In genomic region chr7:105941596-105941995, GRCh38 we compare ENCODE assay signal across 32 cellular contexts. TPM values are rescaled to one million over a fixed set of nuclear protein-coding genes. Genes with fewer than 3 reads are reported as not detected.
"Had no signal": no experiment of that assay in that cellular context is flagged by ENCODE, and none has a peak within 500 bp of the region (broad histone marks: within the 10 kb centered on the region; RNA-seq: fewer than 3 reads in every experiment).

No MANE protein-coding gene starts in this region.

- H3K4me2 ChIP-seq: smooth muscle cell had no signal

- H2AFZ ChIP-seq: parathyroid adenoma had no signal

- H3K79me2 ChIP-seq: parathyroid adenoma had no signal

- H3K4me1 Mint-ChIP-seq: stimulated activated memory B cell treated with anti-CD40 and anti-IgM and Interleukin-4, amounts not matched to agents 10 μg/mL and 1 μg/mL and 100 μg/mL, for 72 hours; stimulated activated naive CD8-positive, alpha-beta T cell treated with anti-CD3 and anti-CD28 coated beads, Interleukin-15, amount 100 ng/mL, for 72 hours had no signal

- H3K36me3 ChIP-seq: ovary, spleen, suprapubic skin, tibial artery, transverse colon, upper lobe of right lung, uterus had no signal

- H3K9ac ChIP-seq: parathyroid adenoma had no signal

- H3K36me3 Mint-ChIP-seq: natural killer cell treated with Interleukin-12 subunit alpha and Interleukin-12 subunit beta and Interleukin-15 and Interleukin-18, amount 100 ng/mL, for 72 hours; stimulated activated memory B cell treated with anti-CD40 and anti-IgM and Interleukin-4, amounts not matched to agents 10 μg/mL and 1 μg/mL and 100 μg/mL, for 72 hours; type B pancreatic cell had no signal

- H3K27ac Mint-ChIP-seq: natural killer cell treated with Interleukin-12 subunit alpha and Interleukin-12 subunit beta and Interleukin-15 and Interleukin-18, amount 100 ng/mL, for 72 hours; nephron progenitor cell; progenitor cell of endocrine pancreas; stimulated activated memory B cell treated with anti-CD40 and anti-IgM and Interleukin-4, amounts not matched to agents 10 μg/mL and 1 μg/mL and 100 μg/mL, for 72 hours; stimulated activated naive CD8-positive, alpha-beta T cell treated with anti-CD3 and anti-CD28 coated beads, Interleukin-15, amount 100 ng/mL, for 72 hours; type B pancreatic cell had no signal

- H3K9me3 Mint-ChIP-seq: naive thymus-derived CD8-positive, alpha-beta T cell; natural killer cell treated with Interleukin-12 subunit alpha and Interleukin-12 subunit beta and Interleukin-15 and Interleukin-18, amount 100 ng/mL, for 72 hours; nephron progenitor cell; neural crest cell; stimulated activated naive CD8-positive, alpha-beta T cell treated with anti-CD3 and anti-CD28 coated beads, Interleukin-15, amount 100 ng/mL, for 72 hours; type B pancreatic cell had no signal

- H3K27me3 Mint-ChIP-seq: naive thymus-derived CD8-positive, alpha-beta T cell; stimulated activated memory B cell treated with anti-CD40 and anti-IgM and Interleukin-4, amounts not matched to agents 10 μg/mL and 1 μg/mL and 100 μg/mL, for 72 hours; stimulated activated naive CD8-positive, alpha-beta T cell treated with anti-CD3 and anti-CD28 coated beads, Interleukin-15, amount 100 ng/mL, for 72 hours; type B pancreatic cell had no signal

- H3K4me1 ChIP-seq: psoas muscle, spleen, suprapubic skin, tibial artery, transverse colon, upper lobe of right lung, uterus had no signal

- DNase-seq: naive thymus-derived CD8-positive, alpha-beta T cell; nephron progenitor cell; occipital lobe; ovary; posterior cingulate gyrus; psoas muscle; right cardiac atrium; spleen; stimulated activated CD4-positive, alpha-beta T cell treated with anti-CD3 and anti-CD28 coated beads, Interleukin-12 subunit alpha, Interleukin-12 subunit beta, amount 100 ng/mL, for 4 hours; stimulated activated CD4-positive, alpha-beta T cell treated with anti-CD3 and anti-CD28 coated beads, Interleukin-1b, Interleukin-23, amount 100 ng/mL, for 48 hours; stimulated activated CD4-positive, alpha-beta T cell treated with anti-CD3 and anti-CD28 coated beads, Interleukin-4, amount 100 ng/mL, for 1 hour; stimulated activated CD4-positive, alpha-beta T cell treated with anti-CD3 and anti-CD28 coated beads, Interleukin-4, amount 100 ng/mL, for 4 hours; stimulated activated CD8-positive, alpha-beta memory T cell treated with anti-CD3 and anti-CD28 coated beads, Interleukin-4, amount 100 ng/mL, for 48 hours; stimulated activated naive CD4-positive, alpha-beta T cell; stimulated activated naive CD8-positive, alpha-beta T cell treated with anti-CD3 and anti-CD28 coated beads, Interleukin-15, amount 100 ng/mL, for 72 hours; stimulated activated naive CD8-positive, alpha-beta T cell treated with anti-CD3 and anti-CD28 coated beads, Interleukin-15, Interleukin-2, amounts not matched to agents 100 U/mL and 50 U/mL, for 24 hours; substantia nigra; testis; tibial artery; transverse colon; upper lobe of right lung; uterus had no signal

- H3K27me3 ChIP-seq: ovary, spleen, suprapubic skin, testis, tibial artery, transverse colon, upper lobe of right lung, uterus had no signal

- H3K27ac ChIP-seq: ovary, parathyroid adenoma, psoas muscle, skin epidermis, spleen, suprapubic skin, testis, tibial artery, transverse colon, upper lobe of right lung, uterus had no signal

- ATAC-seq: naive thymus-derived CD8-positive, alpha-beta T cell; natural killer cell treated with Interleukin-12 subunit alpha and Interleukin-12 subunit beta and Interleukin-15 and Interleukin-18, amount 100 ng/mL, for 72 hours; psoas muscle; right cardiac atrium; sciatic nerve; stimulated activated memory B cell treated with anti-CD40 and anti-IgM and Interleukin-4, amounts not matched to agents 10 μg/mL and 1 μg/mL and 100 μg/mL, for 72 hours; stimulated activated naive CD8-positive, alpha-beta T cell treated with anti-CD3 and anti-CD28 coated beads, Interleukin-15, amount 100 ng/mL, for 72 hours; stimulated activated naive CD8-positive, alpha-beta T cell treated with anti-CD3 and anti-CD28 coated beads, Interleukin-15, Interleukin-2, amounts not matched to agents 100 U/mL and 50 U/mL, for 24 hours; upper lobe of right lung had no signal

- H3K4me3 Mint-ChIP-seq: naive thymus-derived CD8-positive, alpha-beta T cell; natural killer cell treated with Interleukin-12 subunit alpha and Interleukin-12 subunit beta and Interleukin-15 and Interleukin-18, amount 100 ng/mL, for 72 hours; nephron progenitor cell; neural crest cell; stimulated activated memory B cell treated with anti-CD40 and anti-IgM and Interleukin-4, amounts not matched to agents 10 μg/mL and 1 μg/mL and 100 μg/mL, for 72 hours; stimulated activated naive CD8-positive, alpha-beta T cell treated with anti-CD3 and anti-CD28 coated beads, Interleukin-15, amount 100 ng/mL, for 72 hours; type B pancreatic cell had no signal

- H3K4me3 ChIP-seq: ovary, psoas muscle, skin epidermis, smooth muscle cell, spleen, suprapubic skin, testis, tibial artery, transverse colon, upper lobe of right lung, uterus had no signal

- H3K9me3 ChIP-seq: ovary, psoas muscle, spleen, suprapubic skin, testis, tibial artery, transverse colon, upper lobe of right lung, uterus had no signal

RNA-seq across cellular contexts. Expression of gene CDHR3, which starts 21.5 kb away (rescaled TPM):
- total RNA-seq: natural killer cell treated with Interleukin-12 subunit alpha and Interleukin-12 subunit beta and Interleukin-15 and Interleukin-18, amount 100 ng/mL, for 72 hours had no signal
